In genomic region chr11:125902315-125902926, GRCh38 we compare ENCODE assay signal across 8 cellular contexts. TPM values are rescaled to one million over a fixed set of nuclear protein-coding genes. Genes with fewer than 3 reads are reported as not detected.
DNase-seq lines count a peak whose midpoint lies in the region; ATAC-seq, FAIRE-seq and TF ChIP-seq lines count a peak whose summit lies in the region.

No MANE protein-coding gene starts in this region.

- intact Hi-C loops in sciatic nerve (cut with DNase I) = no loop called here

- H3K4me2 ChIP-seq in GM23338 = peak overlapping the region; percentile 89

- no peak for FAIRE-seq in GM12892 (lab: Jason Lieb, UNC)

- DNase-seq in GM23338 (ENCODE audit: low spot score) = no peak
- DNase-seq in fibroblast of pulmonary artery (ENCODE audit: low read depth) = no peak
- DNase-seq in sciatic nerve (ENCODE audit: low spot score) = no peak
- no peak for DNase-seq in GM12892 (ENCODE audit: insufficient read length)
- DNase-seq in stimulated activated naive CD4-positive, alpha-beta T cell (lab: John Stamatoyannopoulos, UW) = no peak
- no peak for DNase-seq in activated gamma-delta T cell (lab: John Stamatoyannopoulos, UW)

- peaks cover 19% of the 10 kb centered on the region for H3K27me3 ChIP-seq in GM23338 (ENCODE audit: insufficient read depth)

- ATAC-seq in GM23338 = no peak
- peak; percentile 57 for ATAC-seq in SK-N-SH treated with all-trans-retinoic acid at 6 μM for 48 hours
- peak; percentile 37 for ATAC-seq in sciatic nerve
- ATAC-seq in GM21576 (IDR thresholded peaks at IDR 0.05; ENCODE audit: unreplicated experiment) = no peak

- H3K27ac Mint-ChIP-seq in GM23338 = peak overlapping the region; percentile 81; the same call in 1 of the 2 replicates

- peaks cover 12% of the 10 kb centered on the region for H3K4me1 Mint-ChIP-seq in GM23338

- H3K79me2 ChIP-seq in GM23338 (replicated peaks; ENCODE audit: insufficient read depth) = peaks cover 51% of the 10 kb centered on the region

- TF ChIP-seq CTCF in GM23338 (conservative IDR thresholded peaks at IDR 0.05; ENCODE audit: low read depth in 2 of 2) (no peak), fibroblast of pulmonary artery (IDR thresholded peaks at IDR 0.05; ENCODE audit: low read length, missing control alignments) (no peak)

- H4K20me1 ChIP-seq in GM23338 (replicated peaks; ENCODE audit: insufficient read depth) = peaks cover 23% of the 10 kb centered on the region

- H3K4me3 Mint-ChIP-seq in GM23338 = peak overlapping the region; percentile 99

- H3K36me3 ChIP-seq in GM23338 (ENCODE audit: insufficient read depth) = peaks cover 17% of the 10 kb centered on the region

- H2AFZ ChIP-seq in GM23338 = peak overlapping the region; percentile 89

- H3F3A ChIP-seq in GM23338 (replicated peaks; ENCODE audit: low read depth) = peaks cover 15% of the 10 kb centered on the region; the same call in 1 of the 2 replicates

- H3K4me1 ChIP-seq in GM23338 (ENCODE audit: insufficient read depth) = no peaks in the 10 kb centered on the region

- TF ChIP-seq POLR2A in GM12892 (IDR thresholded peaks at IDR 0.05; ENCODE audit: low read depth, low read length) = no peak

- peaks cover 20% of the 10 kb centered on the region for H3K27me3 Mint-ChIP-seq in GM23338 (ENCODE audit: insufficient read depth, low read depth, poor library complexity)

- no peaks in the 10 kb centered on the region for H3K9me2 ChIP-seq in GM23338 (ENCODE audit: insufficient read depth)

- peaks cover 35% of the 10 kb centered on the region for H3K36me3 Mint-ChIP-seq in GM23338 (ENCODE audit: low read depth)

- H3K9me3 Mint-ChIP-seq in GM23338 = no peaks in the 10 kb centered on the region; the same call in 1 of the 3 replicates

- H3K4me3 ChIP-seq in GM23338 (peak overlapping the region; percentile 88), fibroblast of pulmonary artery (replicated peaks; ENCODE audit: low read depth, low read length) (peak overlapping the region; percentile 96)

- H3K27ac ChIP-seq in GM23338 (ENCODE audit: low read depth) = peak overlapping the region; percentile 20; the same call in 1 of the 2 replicates

TF ChIP-seq in GM23338, 12 proteins besides CTCF, POLR2A, EP300 and RAD21 (continues in another document):
- TF ChIP-seq CREB1 (CRISPR knock-in tag; IDR thresholded peaks at IDR 0.05; ENCODE audit: low read depth) = no peak
- TF ChIP-seq ZNF331 (CRISPR knock-in tag; IDR thresholded peaks at IDR 0.05; ENCODE audit: low read depth) = no peak
- TF ChIP-seq STAT1 (IDR thresholded peaks at IDR 0.05; ENCODE audit: unreplicated experiment) = no peak
- TF ChIP-seq EZH2 (IDR thresholded peaks at IDR 0.05; ENCODE audit: low read depth, unreplicated experiment) = no peak

TF ChIP-seq in SK-N-SH treated with all-trans-retinoic acid at 6 μM for 48 hours, 23 proteins besides CTCF, POLR2A, EP300 and RAD21:
- TF ChIP-seq PATZ1 (CRISPR knock-in tag; IDR thresholded peaks at IDR 0.05; ENCODE audit: borderline replicate concordance) (no peak), CREB5 (CRISPR knock-in tag; IDR thresholded peaks at IDR 0.05; ENCODE audit: low read depth) (no peak), BACH2 (CRISPR knock-in tag; IDR thresholded peaks at IDR 0.05; ENCODE audit: borderline replicate concordance) (no peak), ESRRG (CRISPR knock-in tag; IDR thresholded peaks at IDR 0.05) (no peak), TSHZ2 (CRISPR knock-in tag; IDR thresholded peaks at IDR 0.05) (no peak), ARNTL (CRISPR knock-in tag; IDR thresholded peaks at IDR 0.05; ENCODE audit: borderline replicate concordance, low read depth) (no peak), ISL1 (CRISPR knock-in tag; IDR thresholded peaks at IDR 0.05) (no peak), CSDC2 (CRISPR knock-in tag; IDR thresholded peaks at IDR 0.05) (no peak), TCF4 (CRISPR knock-in tag; IDR thresholded peaks at IDR 0.05; ENCODE audit: borderline replicate concordance) (no peak), ZNF565 (CRISPR knock-in tag; conservative IDR thresholded peaks at IDR 0.05; ENCODE audit: low read depth) (no peak)

RNA-seq across cellular contexts. Expression of gene PUS3, which starts 0.6 kb away (rescaled TPM):
- total RNA-seq in GM23338 (2014; rRNA removed; shearing (Covaris generic)) = 24.1 and 35.8 TPM in 2 replicates
- 12.0 and 15.8 TPM in 2 replicates for polyA plus RNA-seq in GM23338 (2016; fragmentation: Nextera tagmentation; extraction: Ambion mirVana)
- total RNA-seq in sciatic nerve = 10.7 TPM
- polyA plus RNA-seq in GM12892 (2012; ENCODE audit: missing spikeins) = 14.5 TPM

RNA-seq across cellular contexts. Expression of gene DDX25, which starts 1.9 kb away (rescaled TPM):
- total RNA-seq in GM23338 (2014; rRNA removed; shearing (Covaris generic)) = 20.7 and 23.6 TPM in 2 replicates
- polyA plus RNA-seq in GM23338 (2016; fragmentation: Nextera tagmentation; extraction: Ambion mirVana) = 20.6 and 21.2 TPM in 2 replicates
- 2.2 TPM for total RNA-seq in sciatic nerve
- polyA plus RNA-seq in GM12892 (2012; ENCODE audit: missing spikeins) = not detected

RNA-seq across cellular contexts. Expression of gene HYLS1, which starts 15.0 kb away (rescaled TPM):
- total RNA-seq in GM23338 (2014; rRNA removed; shearing (Covaris generic)) = 13.1 and 14.6 TPM in 2 replicates
- 20.7 and 25.7 TPM in 2 replicates for polyA plus RNA-seq in GM23338 (2016; fragmentation: Nextera tagmentation; extraction: Ambion mirVana)
- 4.1 TPM for total RNA-seq in sciatic nerve
- polyA plus RNA-seq in GM12892 (2012; ENCODE audit: missing spikeins) = 10.2 TPM

RNA-seq across cellular contexts. Expression of gene VSIG10L2, which starts 43.4 kb away (rescaled TPM):
- total RNA-seq in GM23338 (2014; rRNA removed; shearing (Covaris generic)) = not detected in 2 replicates
- 0.59 and 0.63 TPM in 2 replicates for polyA plus RNA-seq in GM23338 (2016; fragmentation: Nextera tagmentation; extraction: Ambion mirVana)
- not detected for total RNA-seq in sciatic nerve
- not detected for polyA plus RNA-seq in GM12892 (2012; ENCODE audit: missing spikeins)

Comparison
In these comparisons a context has a peak if more than half of its experiments do, and no peak if none do; other contexts are left out.
1. ATAC-seq: peak in SK-N-SH treated with all-trans-retinoic acid at 6 μM for 48 hours (single experiment) and sciatic nerve (single experiment); none in GM23338 (single experiment) and GM21576 (single experiment).